Comparison of ENCODE assay signal across 23 cellular contexts in the genomic region with DNA sequence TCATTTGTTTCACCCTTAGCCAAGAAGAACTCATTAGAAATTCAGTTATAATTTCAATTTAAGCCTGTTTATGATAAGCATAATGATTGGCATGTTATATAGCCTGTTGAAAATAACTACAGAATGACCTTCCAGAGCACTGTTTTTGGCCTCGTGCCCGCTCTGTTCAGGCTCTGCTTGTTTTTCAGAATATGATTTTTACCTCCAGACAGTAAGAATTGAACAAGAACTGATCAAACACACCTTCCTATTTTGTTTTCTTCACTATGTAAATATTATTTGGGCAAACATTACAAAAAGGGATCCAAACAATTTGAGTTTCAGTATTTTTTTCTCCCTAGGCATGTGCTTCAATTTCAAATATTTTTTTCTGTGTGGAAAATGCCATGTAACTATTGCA. TPM values are rescaled to one million over a fixed set of nuclear protein-coding genes. Genes with fewer than 3 reads are reported as not detected.
DNase-seq lines count a peak whose midpoint lies in the region; ATAC-seq, FAIRE-seq and TF ChIP-seq lines count a peak whose summit lies in the region.
"Had no signal": no experiment of that assay in that cellular context is flagged by ENCODE, and none has a peak within 500 bp of the region (broad histone marks: within the 10 kb centered on the region; RNA-seq: fewer than 3 reads in every experiment).

No MANE protein-coding gene starts in this region.

- H3K27me3 ChIP-seq in K562 (ENCODE audit: control insufficient read depth in 2 of 2, insufficient read depth in 2 of 2, low read length in 2 of 2) = peaks cover 0 to 4% of the 10 kb centered on the region in 2 experiments; a peak in 1 of 5 replicates
- H3K27me3 ChIP-seq: BLaER1 had no signal

- H3K4me1 Mint-ChIP-seq in mesothelial cell of epicardium = peaks cover 6% of the 10 kb centered on the region
- H3K4me1 Mint-ChIP-seq: CD4-positive, alpha-beta memory T cell had no signal

- ATAC-seq in left ventricle myocardium superior = peak; percentile 34
- no peak for ATAC-seq in Right ventricle myocardium inferior
- no peak for ATAC-seq in K562
- ATAC-seq: GM23338, HCT116, PC-3 had no signal

- TF ChIP-seq EP300 in K562 (IDR thresholded peaks at IDR 0.05; ENCODE audit: low read length) = no peak

- BruUV-seq in K562 (replicated peaks; lab: Mats Ljungman, UMichigan) = no TSS peak

- no peaks in the 10 kb centered on the region for H3K79me2 ChIP-seq in K562 (ENCODE audit: control insufficient read depth, insufficient read depth, low read length)

- no peaks in the 10 kb centered on the region for H4K20me1 ChIP-seq in K562 (replicated peaks; ENCODE audit: control insufficient read depth, insufficient read depth, low read length)
- H4K20me1 ChIP-seq: BLaER1 had no signal

- no peak overlapping the region for H3K27ac ChIP-seq in K562 (ENCODE audit: extremely low read depth, low read depth, low read length)
- H3K27ac ChIP-seq: BLaER1 had no signal

- intact Hi-C loops in left ventricle myocardium superior (cut with micrococcal nuclease) (no loop called here), Right ventricle myocardium inferior (cut with DNase I) (loop anchor here (5.0 kb wide), 1 partner anchor 47 kb away; the partner anchor contains the start of gene ANGPTL1), K562 (cut with micrococcal nuclease) (no loop called here)

- peaks cover 11% of the 10 kb centered on the region for H3K9me3 Mint-ChIP-seq in mesothelial cell of epicardium
- H3K9me3 Mint-ChIP-seq: GM23338 had no signal

- no peak overlapping the region for H3K4me2 ChIP-seq in K562 (ENCODE audit: insufficient read depth, low read length)
- H3K4me2 ChIP-seq: BLaER1, GM23338 had no signal

- FAIRE-seq in K562 (lab: Jason Lieb, UNC) = peak; percentile 40
- FAIRE-seq: A204.1, GM12891, GM19239 had no signal

- WGBS in K562 (ENCODE audit: insufficient coverage, low coverage, missing lambda C conversion rate) = 0% methylated on average over 2 of the region's 2 CpGs

- CTCF ChIA-PET in K562 (lab: Yijun Ruan, JAX; ENCODE audit: low intra/inter-chr PET ratio) = no interaction called here

- DNase-seq in left ventricle myocardium superior = peak; percentile 68
- no peak for DNase-seq in Right ventricle myocardium inferior (ENCODE audit: missing footprints)
- no peak for DNase-seq in K562 (ENCODE audit: extremely low read depth in 1 of 4, low spot score in 3 of 4)
- DNase-seq in mesothelial cell of epicardium (ENCODE audit: low spot score in 2 of 2, unreplicated experiment in 2 of 2) = no peak
- DNase-seq in DMS 273 (lab: John Stamatoyannopoulos, UW; ENCODE audit: unreplicated experiment) = no peak
- no peak for DNase-seq in activated T-cell treated with anti-CD3 and anti-CD28 coated beads, Interleukin-2, amount 50 U/mL, for 48 hours
- no peak for DNase-seq in DMS53 (lab: John Stamatoyannopoulos, UW)
- no peak for DNase-seq in activated CD4-positive, alpha-beta T cell treated with anti-CD3 and anti-CD28 coated beads for 4 hours
- DNase-seq: CD4-positive, alpha-beta memory T cell; NCI-H1417 treated with DMSO at 0.1 percent for 48 hours; NCI-H187 treated with DMSO at 0.1 percent for 48 hours; NCI-H2227 treated with DMSO at 0.1 percent for 48 hours; NCI-H510A treated with DMSO at 0.1 percent for 48 hours; NCI-H82; PC-3; RPMI8226 had no signal

- H3K27ac Mint-ChIP-seq in mesothelial cell of epicardium = peak overlapping the region; percentile 12
- H3K27ac Mint-ChIP-seq: CD4-positive, alpha-beta memory T cell; GM23338 had no signal

- no peaks in the 10 kb centered on the region for H3K27me3 Mint-ChIP-seq in mesothelial cell of epicardium (ENCODE audit: low read depth)
- H3K27me3 Mint-ChIP-seq: CD4-positive, alpha-beta memory T cell had no signal

- H3K36me3 ChIP-seq in K562 (ENCODE audit: control insufficient read depth, insufficient read depth, low read length) = no peaks in the 10 kb centered on the region

- POLR2A ChIA-PET in K562 (lab: Yijun Ruan, JAX) = interaction anchor here (1.2 kb wide), 1 partner anchor 11 kb away, joined by 4 read pairs; no protein-coding TSS in a partner anchor

- H3K9ac ChIP-seq in K562 (ENCODE audit: insufficient read depth in 1 of 2, low read depth in 2 of 2, low read length in 2 of 2) = no peak overlapping the region
- H3K9ac ChIP-seq: BLaER1 had no signal

- no peak overlapping the region for H2AFZ ChIP-seq in K562 (ENCODE audit: low read depth, low read length)
- H2AFZ ChIP-seq: GM23338 had no signal

- H3K9me3 ChIP-seq in K562 (replicated peaks; ENCODE audit: control insufficient read depth, insufficient read depth, low read depth, low read length) = no peaks in the 10 kb centered on the region
- H3K9me3 ChIP-seq: BLaER1 had no signal

- TF ChIP-seq POLR2A in K562 (conservative IDR thresholded peaks at IDR 0.05) = no peak

- TF ChIP-seq RAD21 in K562 (CRISPR knock-in tag; conservative IDR thresholded peaks at IDR 0.05 in 1 of 2, IDR thresholded peaks at IDR 0.05 in 1 of 2) = no peak

- in situ Hi-C loops in K562 (cut with MboI) = no loop called here

- H3K36me3 Mint-ChIP-seq in mesothelial cell of epicardium = peaks cover 36% of the 10 kb centered on the region

- no peaks in the 10 kb centered on the region for H3K9me1 ChIP-seq in K562 (ENCODE audit: control insufficient read depth, insufficient read depth, low read length)

- H3K4me3 ChIP-seq in K562 = no peak overlapping the region
- H3K4me3 ChIP-seq: BLaER1, GM23338 had no signal

- H3K4me1 ChIP-seq in K562 (replicated peaks in 1 of 2; ENCODE audit: control insufficient read depth in 2 of 2, insufficient read depth in 2 of 2, low read length in 2 of 2) = no peaks in the 10 kb centered on the region
- H3K4me1 ChIP-seq: BLaER1 had no signal

- TF ChIP-seq CTCF in K562 (IDR thresholded peaks at IDR 0.05 in 2 of 3, conservative IDR thresholded peaks at IDR 0.05 in 1 of 3; ENCODE audit: insufficient read depth in 2 of 3, low read depth in 1 of 3, low read length in 3 of 3) (no peak), mesothelial cell of epicardium (IDR thresholded peaks at IDR 0.05; ENCODE audit: unreplicated experiment) (no peak)

- no peak overlapping the region for H3K4me3 Mint-ChIP-seq in mesothelial cell of epicardium
- H3K4me3 Mint-ChIP-seq: CD4-positive, alpha-beta memory T cell; GM23338 had no signal

TF ChIP-seq in K562, 482 proteins besides CTCF, POLR2A, EP300 and RAD21:
- TF ChIP-seq, protein P1, sequence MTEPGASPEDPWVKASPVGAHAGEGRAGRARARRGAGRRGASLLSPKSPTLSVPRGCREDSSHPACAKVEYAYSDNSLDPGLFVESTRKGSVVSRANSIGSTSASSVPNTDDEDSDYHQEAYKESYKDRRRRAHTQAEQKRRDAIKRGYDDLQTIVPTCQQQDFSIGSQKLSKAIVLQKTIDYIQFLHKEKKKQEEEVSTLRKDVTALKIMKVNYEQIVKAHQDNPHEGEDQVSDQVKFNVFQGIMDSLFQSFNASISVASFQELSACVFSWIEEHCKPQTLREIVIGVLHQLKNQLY (CRISPR knock-in tag; conservative IDR thresholded peaks at IDR 0.05) = no peak
- TF ChIP-seq HMG20B (CRISPR knock-in tag; IDR thresholded peaks at IDR 0.05) = no peak
TF ChIP-seq in K562: peak in this region for 0.

RNA-seq across cellular contexts. Expression of gene ANGPTL1, which starts 48.1 kb away (rescaled TPM):
- 6.6 TPM for total RNA-seq in left ventricle myocardium superior
- total RNA-seq in Right ventricle myocardium inferior = 11.5 TPM
- not detected in 2 replicates for total RNA-seq in K562 (2011; cell fraction: chromatin; rRNA removed; ENCODE audit: low replicate concordance)
- not detected in 2 replicates for total RNA-seq in K562 (2011; cell fraction: nucleolus; rRNA removed)
- total RNA-seq in K562 (2011; cell fraction: nucleoplasm; rRNA removed) = not detected in 2 replicates
- total RNA-seq in K562 (2014; rRNA removed) = not detected in 2 replicates
- total RNA-seq in K562 (2014; rRNA removed; fragmentation: Illumina TruSeq; extraction: Trizol) = not detected in 2 replicates
- total RNA-seq in K562 (2015; rRNA removed; fragmentation: Illumina TruSeq; extraction: Trizol) = not detected in 2 replicates
- total RNA-seq in K562 (2021) = 0.04 TPM in 1 of 2 replicates, not detected in the other
- polyA plus RNA-seq in K562 (2011; rRNA removed) = not detected in 2 replicates
- not detected in 2 replicates for polyA plus RNA-seq in K562 (2011; cell fraction: cytosol; rRNA removed)
- polyA plus RNA-seq in K562 (2011; cell fraction: nucleus; rRNA removed) = not detected in 2 replicates
- not detected in 2 replicates for polyA plus RNA-seq in K562 (2012)
- not detected in 2 replicates for polyA plus RNA-seq in K562 (2014; fragmentation: Illumina TruSeq; extraction: Trizol)
- polyA plus RNA-seq in K562 (2014; fragmentation: Nextera tagmentation; extraction: Ambion mirVana) = under 1 TPM in 1 of 2 experiments, not detected in 1; 0.06 TPM
- polyA plus RNA-seq in K562 (2014; rRNA removed) = not detected in 2 replicates
- not detected in 2 replicates for polyA minus RNA-seq in K562 (2011; rRNA and poly(A)+ RNA removed)
- polyA minus RNA-seq in K562 (2011; cell fraction: cytosol; rRNA and poly(A)+ RNA removed) = not detected in 2 replicates
- polyA minus RNA-seq in K562 (2011; cell fraction: nucleus; rRNA and poly(A)+ RNA removed) = not detected in 2 replicates
- total RNA-seq in mesothelial cell of epicardium = 0.67 to 0.80 TPM (median 0.72 TPM) in 3 replicates
- total RNA-seq: CD4-positive, alpha-beta memory T cell; GM23338; MCF 10A; PC-3 had no signal
- polyA plus RNA-seq: CD4-positive, alpha-beta memory T cell had no signal
